ENCODE assay signal across 2 cellular contexts in genomic region chr5:68746220-68747076, GRCh38.
TF ChIP-seq lines count a peak whose summit lies in the region.

No MANE protein-coding gene starts in this region.

TF ChIP-seq in liver, 16 proteins besides CTCF, POLR2A, EP300 and RAD21 (continued from another document):
- TF ChIP-seq ZBTB33 (IDR thresholded peaks at IDR 0.05) (peak; percentile 84), GABPA (IDR thresholded peaks at IDR 0.05 in 1 of 2, conservative IDR thresholded peaks at IDR 0.05 in 1 of 2) (peak in 1 of 2 donors; percentile 30), TAF1 (conservative IDR thresholded peaks at IDR 0.05) (no peak), HNF4G (IDR thresholded peaks at IDR 0.05) (peak; percentile 76), SP1 (IDR thresholded peaks at IDR 0.05) (peak; percentile 88), RXRA (IDR thresholded peaks at IDR 0.05) (peak; percentile 77 to 90), MAX (IDR thresholded peaks at IDR 0.05) (peak; percentile 91), HNF4A (conservative IDR thresholded peaks at IDR 0.05) (peak; percentile 94 to 97), FOXA2 (IDR thresholded peaks at IDR 0.05) (peak; percentile 52), REST (IDR thresholded peaks at IDR 0.05) (no peak)
- TF ChIP-seq, protein P1, sequence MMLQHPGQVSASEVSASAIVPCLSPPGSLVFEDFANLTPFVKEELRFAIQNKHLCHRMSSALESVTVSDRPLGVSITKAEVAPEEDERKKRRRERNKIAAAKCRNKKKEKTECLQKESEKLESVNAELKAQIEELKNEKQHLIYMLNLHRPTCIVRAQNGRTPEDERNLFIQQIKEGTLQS (IDR thresholded peaks at IDR 0.05) = peak; percentile 44
TF ChIP-seq in liver: peak in this region for 11.

TF ChIP-seq in HepG2, 621 proteins besides CTCF, POLR2A, EP300 and RAD21 (continued from another document):
- TF ChIP-seq ZSCAN22 (CRISPR knock-in tag; IDR thresholded peaks at IDR 0.05) = no peak
- TF ChIP-seq ATM (IDR thresholded peaks at IDR 0.05; ENCODE audit: borderline replicate concordance) = no peak
- TF ChIP-seq TCF7 (IDR thresholded peaks at IDR 0.05; ENCODE audit: low read depth) = no peak
- TF ChIP-seq TP53 (CRISPR knock-in tag; conservative IDR thresholded peaks at IDR 0.05) = no peak
- TF ChIP-seq PAX8 (CRISPR knock-in tag; IDR thresholded peaks at IDR 0.05; ENCODE audit: borderline replicate concordance) = no peak
- TF ChIP-seq, protein P2, sequence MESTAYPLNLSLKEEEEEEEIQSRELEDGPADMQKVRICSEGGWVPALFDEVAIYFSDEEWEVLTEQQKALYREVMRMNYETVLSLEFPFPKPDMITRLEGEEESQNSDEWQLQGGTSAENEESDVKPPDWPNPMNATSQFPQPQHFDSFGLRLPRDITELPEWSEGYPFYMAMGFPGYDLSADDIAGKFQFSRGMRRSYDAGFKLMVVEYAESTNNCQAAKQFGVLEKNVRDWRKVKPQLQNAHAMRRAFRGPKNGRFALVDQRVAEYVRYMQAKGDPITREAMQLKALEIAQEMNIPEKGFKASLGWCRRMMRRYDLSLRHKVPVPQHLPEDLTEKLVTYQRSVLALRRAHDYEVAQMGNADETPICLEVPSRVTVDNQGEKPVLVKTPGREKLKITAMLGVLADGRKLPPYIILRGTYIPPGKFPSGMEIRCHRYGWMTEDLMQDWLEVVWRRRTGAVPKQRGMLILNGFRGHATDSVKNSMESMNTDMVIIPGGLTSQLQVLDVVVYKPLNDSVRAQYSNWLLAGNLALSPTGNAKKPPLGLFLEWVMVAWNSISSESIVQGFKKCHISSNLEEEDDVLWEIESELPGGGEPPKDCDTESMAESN (CRISPR knock-in tag; conservative IDR thresholded peaks at IDR 0.05) = no peak
- no peak for TF ChIP-seq ZNF282 (IDR thresholded peaks at IDR 0.05; ENCODE audit: partially characterized antibody)
